25 cellular contexts compared by ENCODE assay signal in genomic region chr16:14139872-14140271, GRCh38.
"Had no signal": no experiment of that assay in that cellular context is flagged by ENCODE, and none has a peak within 500 bp of the region (broad histone marks: within the 10 kb centered on the region; RNA-seq: fewer than 3 reads in every experiment).

No MANE protein-coding gene starts in this region.

- DNase-seq: naive thymus-derived CD4-positive, alpha-beta T cell; natural killer cell; occipital lobe; ovary; posterior cingulate gyrus; psoas muscle; right cardiac atrium; right lobe of liver; sigmoid colon; small intestine; stimulated activated CD4-positive, alpha-beta T cell treated with anti-CD3 and anti-CD28 coated beads, Interleukin-15, amount 100 ng/mL, for 24 hours; stimulated activated CD4-positive, alpha-beta T cell treated with anti-CD3 and anti-CD28 coated beads, Interleukin-4, amount 100 ng/mL, for 1 hour; stimulated activated CD4-positive, alpha-beta T cell treated with anti-CD3 and anti-CD28 coated beads, Interleukin-4, amount 100 ng/mL, for 4 hours; stimulated activated CD8-positive, alpha-beta memory T cell treated with anti-CD3 and anti-CD28 coated beads, Interleukin-4, amount 100 ng/mL, for 48 hours; stimulated activated naive B cell treated with anti-CD40 and anti-IgM and Interleukin-4, amounts not matched to agents 10 μg/mL and 1 μg/mL and 100 μg/mL, for 72 hours; stimulated activated naive CD4-positive, alpha-beta T cell treated with Interleukin-2 at 50 U/mL for 16 hours; stomach; thyroid gland; trophoblast cell; upper lobe of left lung had no signal

- H3K4me3 Mint-ChIP-seq: naive thymus-derived CD4-positive, alpha-beta T cell; natural killer cell; nephron; neural progenitor cell; stimulated activated naive B cell treated with anti-CD40 and anti-IgM and Interleukin-4, amounts not matched to agents 10 μg/mL and 1 μg/mL and 100 μg/mL, for 72 hours; stimulated activated naive CD8-positive, alpha-beta T cell treated with anti-CD3 and anti-CD28 coated beads, Interleukin-15, Interleukin-2, amounts not matched to agents 100 ng/mL and 50 ng/mL, for 24 hours had no signal

- H3K27me3 Mint-ChIP-seq: naive thymus-derived CD4-positive, alpha-beta T cell; progenitor cell of endocrine pancreas; stimulated activated naive B cell treated with anti-CD40 and anti-IgM and Interleukin-4, amounts not matched to agents 10 μg/mL and 1 μg/mL and 100 μg/mL, for 72 hours; stimulated activated naive CD8-positive, alpha-beta T cell treated with anti-CD3 and anti-CD28 coated beads, Interleukin-15, Interleukin-2, amounts not matched to agents 100 ng/mL and 50 ng/mL, for 24 hours had no signal

- ATAC-seq: naive thymus-derived CD4-positive, alpha-beta T cell; natural killer cell; psoas muscle; right cardiac atrium; right lobe of liver; stimulated activated naive B cell treated with anti-CD40 and anti-IgM and Interleukin-4, amounts not matched to agents 10 μg/mL and 1 μg/mL and 100 μg/mL, for 72 hours had no signal

- H3K9me3 Mint-ChIP-seq: natural killer cell; neural progenitor cell; stimulated activated naive B cell treated with anti-CD40 and anti-IgM and Interleukin-4, amounts not matched to agents 10 μg/mL and 1 μg/mL and 100 μg/mL, for 72 hours; stimulated activated naive CD8-positive, alpha-beta T cell treated with anti-CD3 and anti-CD28 coated beads, Interleukin-15, Interleukin-2, amounts not matched to agents 100 ng/mL and 50 ng/mL, for 24 hours had no signal

- H3K4me1 Mint-ChIP-seq: nephron, neural progenitor cell had no signal

- H3K36me3 Mint-ChIP-seq: natural killer cell had no signal

- H3K27ac Mint-ChIP-seq: naive thymus-derived CD4-positive, alpha-beta T cell; natural killer cell; nephron; neural progenitor cell; progenitor cell of endocrine pancreas; stimulated activated naive B cell treated with anti-CD40 and anti-IgM and Interleukin-4, amounts not matched to agents 10 μg/mL and 1 μg/mL and 100 μg/mL, for 72 hours; stimulated activated naive CD8-positive, alpha-beta T cell treated with anti-CD3 and anti-CD28 coated beads, Interleukin-15, Interleukin-2, amounts not matched to agents 100 ng/mL and 50 ng/mL, for 24 hours had no signal

- FAIRE-seq: small intestine, urothelium cell line had no signal
